Comparison of ENCODE assay signal across 11 cellular contexts in genomic region chr20:2545594-2545993, GRCh38. TPM values are rescaled to one million over a fixed set of nuclear protein-coding genes. Genes with fewer than 3 reads are reported as not detected.
"Had no signal": no experiment of that assay in that cellular context is flagged by ENCODE, and none has a peak within 500 bp of the region (broad histone marks: within the 10 kb centered on the region; RNA-seq: fewer than 3 reads in every experiment).

No MANE protein-coding gene starts in this region.

- H3K4me3 Mint-ChIP-seq: GM23338, H9, HFFc6 had no signal

- H3K27ac ChIP-seq: HL-60, KMS-11 had no signal

- H3K4me1 Mint-ChIP-seq: GM23338, H9 had no signal

- DNase-seq: H9, HCEC 1CT, HFFc6, IMR-90, KBM-7 had no signal

- H3K27ac Mint-ChIP-seq: GM23338, H9, HFFc6 had no signal

- H3K4me2 ChIP-seq: GM23338, KMS-11 had no signal

- H3K9ac ChIP-seq: KMS-11 had no signal

- ATAC-seq: GM23338 had no signal

- H3K4me3 ChIP-seq: GM23338 had no signal

- FAIRE-seq: H1, H54 had no signal

- H2AFZ ChIP-seq: GM23338 had no signal

- H3K9me3 Mint-ChIP-seq: GM23338, H9, HFFc6 had no signal

RNA-seq across cellular contexts. Expression of gene TMC2, which starts 9.2 kb away (rescaled TPM):
- total RNA-seq: GM23338, H1, H9, HFFc6, HT1080, IMR-90 had no signal
- polyA plus RNA-seq: GM23338, H1, IMR-90 had no signal
